In genomic region chr4:88858752-88859151, GRCh38 we compare ENCODE assay signal across 9 cellular contexts.
DNase-seq lines count a peak whose midpoint lies in the region; ATAC-seq and TF ChIP-seq lines count a peak whose summit lies in the region.
"Had no signal": no experiment of that assay in that cellular context is flagged by ENCODE, and none has a peak within 500 bp of the region (broad histone marks: within the 10 kb centered on the region; RNA-seq: fewer than 3 reads in every experiment).

No MANE protein-coding gene starts in this region.

- peak; percentile 91 for ATAC-seq in GM18868 (IDR thresholded peaks at IDR 0.05; ENCODE audit: unreplicated experiment)
- ATAC-seq in HG02798 (IDR thresholded peaks at IDR 0.05; ENCODE audit: poor library complexity, unreplicated experiment), result peak; percentile 92
- peak; percentile 81 for ATAC-seq in memory B cell (ENCODE audit: low read depth)
- ATAC-seq in activated CD8-positive, alpha-beta memory T cell treated with anti-CD3 and anti-CD28 coated beads, Interleukin-2, amount 10 ng/mL, durations not matched to agents 7 days and 5 days, result no peak

- TF ChIP-seq CTCF in NB4 (IDR thresholded peaks at IDR 0.05; ENCODE audit: low read depth, low read length), result no peak

- no peak overlapping the region for H3K4me3 Mint-ChIP-seq in memory B cell
- no peak overlapping the region for H3K4me3 Mint-ChIP-seq in activated CD8-positive, alpha-beta memory T cell treated with anti-CD3 and anti-CD28 coated beads, Interleukin-2, amount 10 ng/mL, durations not matched to agents 7 days and 5 days
- H3K4me3 Mint-ChIP-seq: activated naive CD8-positive, alpha-beta T cell treated with anti-CD3 and anti-CD28 coated beads for 36 hours had no signal

- no peak for TF ChIP-seq POLR2A in NB4 (IDR thresholded peaks at IDR 0.05; ENCODE audit: extremely low read depth, insufficient read length)

- H3K27me3 Mint-ChIP-seq in memory B cell, result no peaks in the 10 kb centered on the region
- H3K27me3 Mint-ChIP-seq in activated CD8-positive, alpha-beta memory T cell treated with anti-CD3 and anti-CD28 coated beads, Interleukin-2, amount 10 ng/mL, durations not matched to agents 7 days and 5 days, result peaks cover 8% of the 10 kb centered on the region

- no peaks in the 10 kb centered on the region for H3K36me3 Mint-ChIP-seq in memory B cell
- H3K36me3 Mint-ChIP-seq in activated CD8-positive, alpha-beta memory T cell treated with anti-CD3 and anti-CD28 coated beads, Interleukin-2, amount 10 ng/mL, durations not matched to agents 7 days and 5 days, result no peaks in the 10 kb centered on the region
- H3K36me3 Mint-ChIP-seq: activated naive CD8-positive, alpha-beta T cell treated with anti-CD3 and anti-CD28 coated beads for 36 hours had no signal

- H3K4me1 Mint-ChIP-seq in memory B cell, result peaks cover 11% of the 10 kb centered on the region
- H3K4me1 Mint-ChIP-seq in activated CD8-positive, alpha-beta memory T cell treated with anti-CD3 and anti-CD28 coated beads, Interleukin-2, amount 10 ng/mL, durations not matched to agents 7 days and 5 days, result no peaks in the 10 kb centered on the region
- H3K4me1 Mint-ChIP-seq: activated naive CD8-positive, alpha-beta T cell treated with anti-CD3 and anti-CD28 coated beads for 36 hours had no signal

- DNase-seq in NB4 (ENCODE audit: low read depth) (peak; percentile 88), memory B cell (ENCODE audit: low spot score in 2 of 2) (peak in 1 of 2 donors; percentile 6), inferior parietal cortex (ENCODE audit: extremely low spot score) (no peak), SW 1271 (lab: John Stamatoyannopoulos, UW) (no peak), NCI-H2029 treated with DMSO at 0.1 percent for 48 hours (lab: John Stamatoyannopoulos, UW) (no peak)
- DNase-seq in activated CD8-positive, alpha-beta memory T cell treated with anti-CD3 and anti-CD28 coated beads, Interleukin-2, amount 10 ng/mL, durations not matched to agents 7 days and 5 days, result no peak
- DNase-seq: activated naive CD8-positive, alpha-beta T cell treated with anti-CD3 and anti-CD28 coated beads for 36 hours had no signal

- H3K27ac Mint-ChIP-seq in memory B cell, result no peak overlapping the region
- no peak overlapping the region for H3K27ac Mint-ChIP-seq in activated CD8-positive, alpha-beta memory T cell treated with anti-CD3 and anti-CD28 coated beads, Interleukin-2, amount 10 ng/mL, durations not matched to agents 7 days and 5 days
- H3K27ac Mint-ChIP-seq: activated naive CD8-positive, alpha-beta T cell treated with anti-CD3 and anti-CD28 coated beads for 36 hours had no signal

- CTCF ChIA-PET in activated CD8-positive, alpha-beta memory T cell treated with anti-CD3 and anti-CD28 coated beads, Interleukin-2, amount 10 ng/mL, durations not matched to agents 7 days and 5 days (lab: Charles Lee), result no interaction called here

- no peak overlapping the region for H3K4me3 ChIP-seq in NB4 (ENCODE audit: low read depth, low read length)

- H3K9me3 Mint-ChIP-seq in memory B cell, result no peaks in the 10 kb centered on the region
- H3K9me3 Mint-ChIP-seq in activated CD8-positive, alpha-beta memory T cell treated with anti-CD3 and anti-CD28 coated beads, Interleukin-2, amount 10 ng/mL, durations not matched to agents 7 days and 5 days (ENCODE audit: low read depth), result no peaks in the 10 kb centered on the region
- H3K9me3 Mint-ChIP-seq: activated naive CD8-positive, alpha-beta T cell treated with anti-CD3 and anti-CD28 coated beads for 36 hours had no signal
